ENCODE assay signal across 1 cellular context in genomic region chr11:64759131-64759721, GRCh38.
TF ChIP-seq lines count a peak whose summit lies in the region.

No MANE protein-coding gene starts in this region.

TF ChIP-seq in K562, 482 proteins besides CTCF, POLR2A, EP300 and RAD21:
- TF ChIP-seq POLR2G (IDR thresholded peaks at IDR 0.05; ENCODE audit: low read depth, low read length) (peak; percentile 67; the same call in 1 of the 2 replicates), HMGN3 (IDR thresholded peaks at IDR 0.05; ENCODE audit: borderline replicate concordance, extremely low read depth, insufficient read length, low read depth, low read length) (peak; percentile 11), ZBTB33 (CRISPR knock-in tag; IDR thresholded peaks at IDR 0.05) (peak; percentile 72), SMAD1 (IDR thresholded peaks at IDR 0.05; ENCODE audit: low read depth, low read length, partially characterized antibody) (peak; percentile 21), TFAP4 (CRISPR knock-in tag; IDR thresholded peaks at IDR 0.05; ENCODE audit: borderline replicate concordance) (0 out of 2 replicates have a peak, but pooled peaks have one; percentile 9), FOXP1 (CRISPR knock-in tag; IDR thresholded peaks at IDR 0.05) (no peak)
